ENCODE assay signal across 12 cellular contexts in genomic region chr2:60839126-60839813, GRCh38. TPM values are rescaled to one million over a fixed set of nuclear protein-coding genes. Genes with fewer than 3 reads are reported as not detected.
A peak's percentile ranks its signal among the peaks of the same experiment; 100 is the strongest.
DNase-seq lines count a peak whose midpoint lies in the region; ATAC-seq and TF ChIP-seq lines count a peak whose summit lies in the region.
"Had no signal": no experiment of that assay in that cellular context is flagged by ENCODE, and none has a peak within 500 bp of the region (broad histone marks: within the 10 kb centered on the region; RNA-seq: fewer than 3 reads in every experiment).

No MANE protein-coding gene starts in this region.

- DNase-seq in activated naive CD8-positive, alpha-beta T cell treated with anti-CD3 and anti-CD28 coated beads, Interleukin-2, amount 50 U/mL, for 24 hours: no peak
- DNase-seq in ecto neural progenitor cell (ENCODE audit: low spot score) (no peak), AG20443 (ENCODE audit: low spot score) (no peak), NK-92 (lab: John Stamatoyannopoulos, UW; ENCODE audit: unreplicated experiment) (no peak), left lung (no peak)
- DNase-seq: C1 segment of cervical spinal cord; HCEC 1CT; NCI-H1105 treated with DMSO at 0.1 percent for 48 hours; stimulated activated CD4-positive, alpha-beta T cell treated with anti-CD3 and anti-CD28 coated beads, Interleukin-12 subunit alpha, Interleukin-12 subunit beta, amount 100 ng/mL, for 4 hours had no signal

- H3K27ac ChIP-seq in left lung: no peak overlapping the region

- no peak overlapping the region for H3K4me3 ChIP-seq in left lung

- no peaks in the 10 kb centered on the region for H3K36me3 ChIP-seq in left lung

- H3K4me1 ChIP-seq in left lung: peaks cover 0 to 3% of the 10 kb centered on the region in 2 donors

- peak; percentile 42 for TF ChIP-seq POLR2A in GM15510 (IDR thresholded peaks at IDR 0.05; ENCODE audit: borderline replicate concordance, extremely low read depth, insufficient read length)

- no peaks in the 10 kb centered on the region for H3K27me3 Mint-ChIP-seq in activated naive CD8-positive, alpha-beta T cell treated with anti-CD3 and anti-CD28 coated beads, Interleukin-2, amount 50 U/mL, for 24 hours

- no peak for TF ChIP-seq CTCF in left lung (IDR thresholded peaks at IDR 0.05)

- H3K4me3 Mint-ChIP-seq in activated naive CD8-positive, alpha-beta T cell treated with anti-CD3 and anti-CD28 coated beads, Interleukin-2, amount 50 U/mL, for 24 hours: no peak overlapping the region

- H3K4me1 Mint-ChIP-seq in activated naive CD8-positive, alpha-beta T cell treated with anti-CD3 and anti-CD28 coated beads, Interleukin-2, amount 50 U/mL, for 24 hours: peaks cover 68% of the 10 kb centered on the region

- peak; percentile 40 for ATAC-seq in GM21381 (IDR thresholded peaks at IDR 0.05; ENCODE audit: unreplicated experiment)
- ATAC-seq in HG03066 (IDR thresholded peaks at IDR 0.05; ENCODE audit: low read depth, unreplicated experiment): peak; percentile 43
- peak; percentile 45 for ATAC-seq in activated naive CD8-positive, alpha-beta T cell treated with anti-CD3 and anti-CD28 coated beads, Interleukin-2, amount 50 U/mL, for 24 hours
- no peak for ATAC-seq in left lung

- intact Hi-C loops in left lung (cut with DNase I): no loop called here

- H3K27me3 ChIP-seq in left lung: no peaks in the 10 kb centered on the region

- H3K9me3 ChIP-seq in left lung: no peaks in the 10 kb centered on the region

- peaks cover 9% of the 10 kb centered on the region for H3K9me3 Mint-ChIP-seq in activated naive CD8-positive, alpha-beta T cell treated with anti-CD3 and anti-CD28 coated beads, Interleukin-2, amount 50 U/mL, for 24 hours

- peak overlapping the region; percentile 74 for H3K27ac Mint-ChIP-seq in activated naive CD8-positive, alpha-beta T cell treated with anti-CD3 and anti-CD28 coated beads, Interleukin-2, amount 50 U/mL, for 24 hours

- peaks cover 2% of the 10 kb centered on the region for H3K36me3 Mint-ChIP-seq in activated naive CD8-positive, alpha-beta T cell treated with anti-CD3 and anti-CD28 coated beads, Interleukin-2, amount 50 U/mL, for 24 hours (ENCODE audit: low read depth)

RNA-seq across cellular contexts. Expression of gene REL, which starts 42.1 kb away (rescaled TPM):
- 10 to 100 TPM; 21.0 to 31.8 TPM for total RNA-seq in left lung
